In the genomic region with DNA sequence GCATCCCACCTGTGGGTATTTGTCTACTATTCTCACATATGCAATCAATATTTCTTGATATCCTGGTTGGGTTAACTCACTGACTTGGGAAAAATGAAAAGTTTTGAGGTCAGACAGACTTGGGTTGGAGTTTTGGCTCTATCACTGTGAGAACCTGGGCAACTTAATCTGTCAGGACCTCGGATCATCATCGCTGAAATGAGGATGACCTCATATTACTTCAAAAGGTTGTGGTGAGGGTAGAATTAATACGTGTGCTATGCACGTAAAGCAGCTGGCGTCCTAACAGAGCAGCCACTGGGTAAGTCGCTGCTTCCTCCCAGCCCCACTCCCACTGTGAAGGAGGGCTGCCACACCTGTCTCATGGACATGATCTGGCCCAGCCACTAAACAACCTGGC, we compare ENCODE assay signal across 1 cellular context.
TF ChIP-seq lines count a peak whose summit lies in the region.

No MANE protein-coding gene starts in this region.

TF ChIP-seq in HEK293, 187 proteins besides CTCF, POLR2A, EP300 and RAD21 (continued from another document):
- TF ChIP-seq, protein P1, sequence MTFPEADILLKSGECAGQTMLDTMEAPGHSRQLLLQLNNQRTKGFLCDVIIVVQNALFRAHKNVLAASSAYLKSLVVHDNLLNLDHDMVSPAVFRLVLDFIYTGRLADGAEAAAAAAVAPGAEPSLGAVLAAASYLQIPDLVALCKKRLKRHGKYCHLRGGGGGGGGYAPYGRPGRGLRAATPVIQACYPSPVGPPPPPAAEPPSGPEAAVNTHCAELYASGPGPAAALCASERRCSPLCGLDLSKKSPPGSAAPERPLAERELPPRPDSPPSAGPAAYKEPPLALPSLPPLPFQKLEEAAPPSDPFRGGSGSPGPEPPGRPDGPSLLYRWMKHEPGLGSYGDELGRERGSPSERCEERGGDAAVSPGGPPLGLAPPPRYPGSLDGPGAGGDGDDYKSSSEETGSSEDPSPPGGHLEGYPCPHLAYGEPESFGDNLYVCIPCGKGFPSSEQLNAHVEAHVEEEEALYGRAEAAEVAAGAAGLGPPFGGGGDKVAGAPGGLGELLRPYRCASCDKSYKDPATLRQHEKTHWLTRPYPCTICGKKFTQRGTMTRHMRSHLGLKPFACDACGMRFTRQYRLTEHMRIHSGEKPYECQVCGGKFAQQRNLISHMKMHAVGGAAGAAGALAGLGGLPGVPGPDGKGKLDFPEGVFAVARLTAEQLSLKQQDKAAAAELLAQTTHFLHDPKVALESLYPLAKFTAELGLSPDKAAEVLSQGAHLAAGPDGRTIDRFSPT (tag by site-specific recombination; IDR thresholded peaks at IDR 0.05) = no peak
- peak; percentile 51; the same call in 1 of the 2 replicates for TF ChIP-seq ZNF629 (tag by site-specific recombination; IDR thresholded peaks at IDR 0.05)
